8 cellular contexts compared by ENCODE assay signal in the genomic region with DNA sequence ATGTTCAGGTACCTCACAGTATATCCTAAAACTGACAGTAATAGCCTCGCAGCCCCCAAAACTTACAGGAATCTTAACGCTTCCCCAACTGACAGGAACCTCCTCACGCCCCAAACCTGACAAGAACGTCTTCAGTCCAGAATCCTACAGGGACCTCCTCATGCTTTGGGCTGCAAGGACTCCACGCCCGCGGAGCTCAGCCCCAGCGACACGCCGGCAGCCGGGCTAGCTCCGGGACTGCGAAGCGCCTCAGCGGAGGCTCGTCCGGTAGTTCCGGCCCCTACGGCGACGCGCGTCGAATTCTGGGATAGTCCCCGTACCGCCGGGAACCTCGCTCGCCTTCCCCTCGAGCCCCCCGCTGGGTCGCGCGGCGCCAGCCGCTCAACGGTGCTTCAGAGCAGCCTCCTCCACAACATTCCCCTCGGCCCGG.
DNase-seq lines count a peak whose midpoint lies in the region; ATAC-seq and TF ChIP-seq lines count a peak whose summit lies in the region.

No MANE protein-coding gene starts in this region.

- TF ChIP-seq CTCF in AG09309 (IDR thresholded peaks at IDR 0.05; ENCODE audit: control insufficient read depth, insufficient read depth, low read depth, low read length, missing control alignments) (no peak), brain microvascular endothelial cell (IDR thresholded peaks at IDR 0.05; ENCODE audit: low read depth, low read length, missing control alignments) (no peak)

- TF ChIP-seq POLR2A in GM18505 (IDR thresholded peaks at IDR 0.05; ENCODE audit: borderline replicate concordance, extremely low read depth, insufficient read depth, insufficient read length) (peak; percentile 35), Raji (IDR thresholded peaks at IDR 0.05; ENCODE audit: insufficient read depth, low read depth, low read length) (peak; percentile 46)

- no peak for DNase-seq in AG09309 (ENCODE audit: low read depth)
- no peak for DNase-seq in brain microvascular endothelial cell
- peak; percentile 26 for DNase-seq in iris pigment epithelial cell (ENCODE audit: low read depth)
- DNase-seq in stimulated activated CD4-positive, alpha-beta T cell treated with anti-CD3 and anti-CD28 coated beads, Interleukin-15, amount 100 ng/mL, for 24 hours: peak; percentile 39
- no peak for DNase-seq in NCI-H2029 treated with DMSO at 0.1 percent for 48 hours (lab: John Stamatoyannopoulos, UW)

- in situ Hi-C loops in brain microvascular endothelial cell (cut with HindIII; ENCODE audit: low pct_ligation_motif_present, low sequenced_read_pairs): no loop called here

- ATAC-seq in GM18505 (IDR thresholded peaks at IDR 0.05; ENCODE audit: unreplicated experiment): peak; percentile 13
- ATAC-seq in HG03025 (IDR thresholded peaks at IDR 0.05; ENCODE audit: low FRiP score, unreplicated experiment): peak; percentile 7

- H3K27me3 ChIP-seq in brain microvascular endothelial cell (replicated peaks): no peaks in the 10 kb centered on the region

- H3K36me3 ChIP-seq in brain microvascular endothelial cell (replicated peaks): peaks cover 3% of the 10 kb centered on the region

- H3K27ac ChIP-seq in brain microvascular endothelial cell: peak overlapping the region; percentile 93

- H3K4me3 ChIP-seq in AG09309 (ENCODE audit: control insufficient read depth, low read depth, low read length): peak overlapping the region; percentile 60
- peak overlapping the region; percentile 71 for H3K4me3 ChIP-seq in brain microvascular endothelial cell (ENCODE audit: low read depth, low read length)

Comparison
In these comparisons a context has a peak if more than half of its experiments do, and no peak if none do; other contexts are left out.
1. DNase-seq: peak in iris pigment epithelial cell (single experiment) and stimulated activated CD4-positive, alpha-beta T cell treated with anti-CD3 and anti-CD28 coated beads, Interleukin-15, amount 100 ng/mL, for 24 hours (single experiment); none in AG09309 (single experiment), brain microvascular endothelial cell (single experiment) and NCI-H2029 treated with DMSO at 0.1 percent for 48 hours (single experiment).